Comparison of ENCODE assay signal across 10 cellular contexts in genomic region chr2:84947010-84947593, GRCh38. TPM values are rescaled to one million over a fixed set of nuclear protein-coding genes. Genes with fewer than 3 reads are reported as not detected.
DNase-seq lines count a peak whose midpoint lies in the region; ATAC-seq and TF ChIP-seq lines count a peak whose summit lies in the region.
"Had no signal": no experiment of that assay in that cellular context is flagged by ENCODE, and none has a peak within 500 bp of the region (broad histone marks: within the 10 kb centered on the region; RNA-seq: fewer than 3 reads in every experiment).

No MANE protein-coding gene starts in this region.

- peak overlapping the region; percentile 99 for H3K27ac Mint-ChIP-seq in activated CD4-positive, alpha-beta T cell treated with anti-CD3 and anti-CD28 coated beads for 36 hours
- peak overlapping the region; percentile 26 for H3K27ac Mint-ChIP-seq in central memory CD8-positive, alpha-beta T cell (ENCODE audit: low read depth)

- H3K9me2 ChIP-seq in PC-3 (replicated peaks; ENCODE audit: low read length), result no peaks in the 10 kb centered on the region

- H3K27ac ChIP-seq in PC-3 (ENCODE audit: low read length), result peak overlapping the region; percentile 100
- H3K27ac ChIP-seq in skin epidermis, result peak overlapping the region in 14 of 21 experiments; percentile 2 to 84 (median 75)
- H3K27ac ChIP-seq: thyroid gland had no signal

- H3K4me3 Mint-ChIP-seq in activated CD4-positive, alpha-beta T cell treated with anti-CD3 and anti-CD28 coated beads for 36 hours, result peak overlapping the region; percentile 67
- H3K4me3 Mint-ChIP-seq in central memory CD8-positive, alpha-beta T cell, result peak overlapping the region; percentile 52

- H3K4me3 ChIP-seq in PC-3 (ENCODE audit: low read length), result peak overlapping the region; percentile 47
- no peak overlapping the region for H3K4me3 ChIP-seq in skin epidermis
- H3K4me3 ChIP-seq: thyroid gland had no signal

- H3K9ac ChIP-seq in PC-3 (ENCODE audit: low read length), result peak overlapping the region; percentile 84

- peaks cover 46% of the 10 kb centered on the region for H3K4me1 Mint-ChIP-seq in activated CD4-positive, alpha-beta T cell treated with anti-CD3 and anti-CD28 coated beads for 36 hours
- peaks cover 28% of the 10 kb centered on the region for H3K4me1 Mint-ChIP-seq in central memory CD8-positive, alpha-beta T cell

- H3K27me3 ChIP-seq in PC-3 (ENCODE audit: low read length), result no peaks in the 10 kb centered on the region
- H3K27me3 ChIP-seq: thyroid gland had no signal

- H3K4me1 ChIP-seq in PC-3 (ENCODE audit: insufficient read depth, low read length), result peaks cover 29% of the 10 kb centered on the region
- H3K4me1 ChIP-seq: thyroid gland had no signal

- TF ChIP-seq CTCF in PC-3 (conservative IDR thresholded peaks at IDR 0.05; ENCODE audit: low read depth, low read length), result no peak

- CTCF ChIA-PET in activated CD4-positive, alpha-beta T cell treated with anti-CD3 and anti-CD28 coated beads for 36 hours (lab: Charles Lee), result interaction anchor here (0.6 to 5.1 kb wide), 14 partner anchors 8 to 90 kb away, joined by 3 to 54 read pairs (median 5); no protein-coding TSS in a partner anchor
- CTCF ChIA-PET in PC-3 (lab: Charles Lee), result interaction anchor here (0.7 to 1.9 kb wide), 5 partner anchors 9 to 68 kb away, joined by 3 to 16 read pairs (median 5); no protein-coding TSS in a partner anchor

- H2AFZ ChIP-seq in PC-3 (ENCODE audit: low read length), result no peak overlapping the region

- peak overlapping the region; percentile 72 for H3K4me2 ChIP-seq in PC-3 (ENCODE audit: low read length)

- no peaks in the 10 kb centered on the region for H3K9me3 Mint-ChIP-seq in activated CD4-positive, alpha-beta T cell treated with anti-CD3 and anti-CD28 coated beads for 36 hours (ENCODE audit: low read depth)
- H3K9me3 Mint-ChIP-seq in central memory CD8-positive, alpha-beta T cell, result no peaks in the 10 kb centered on the region

- H3K79me2 ChIP-seq in PC-3 (ENCODE audit: low read length), result peaks cover 7% of the 10 kb centered on the region

- POLR2A ChIA-PET in activated CD4-positive, alpha-beta T cell treated with anti-CD3 and anti-CD28 coated beads for 36 hours (lab: Charles Lee), result interaction anchor here (0.6 to 2.1 kb wide), 10 partner anchors 9 to 488 kb away, joined by 3 to 9 read pairs (median 4); partner anchors contain the start of genes RETSAT, SUCLG1 and TMSB10
- POLR2A ChIA-PET in PC-3 (lab: Charles Lee; ENCODE audit: unreplicated experiment), result interaction anchor here (0.6 to 2.1 kb wide), 8 partner anchors 11 to 159 kb away, joined by 3 to 45 read pairs (median 5); partner anchors contain the start of gene KCMF1

- ATAC-seq in activated CD4-positive, alpha-beta T cell treated with anti-CD3 and anti-CD28 coated beads for 36 hours, result no peak
- ATAC-seq in PC-3, result no peak
- ATAC-seq in central memory CD8-positive, alpha-beta T cell (replicated peaks; ENCODE audit: extremely low read depth, poor library complexity, severe bottlenecking), result no peak

- no peaks in the 10 kb centered on the region for H3K9me3 ChIP-seq in PC-3 (ENCODE audit: low read length)
- H3K9me3 ChIP-seq: thyroid gland had no signal

- H3K27me3 Mint-ChIP-seq in activated CD4-positive, alpha-beta T cell treated with anti-CD3 and anti-CD28 coated beads for 36 hours, result no peaks in the 10 kb centered on the region
- no peaks in the 10 kb centered on the region for H3K27me3 Mint-ChIP-seq in central memory CD8-positive, alpha-beta T cell

- H4K20me1 ChIP-seq in PC-3 (ENCODE audit: low read length), result no peaks in the 10 kb centered on the region

- peaks cover 4% of the 10 kb centered on the region for H3F3A ChIP-seq in PC-3 (ENCODE audit: low read length, unreplicated experiment)

- no TSS peak for BruUV-seq in PC-3 (replicated peaks; lab: Mats Ljungman, UMichigan)

- DNase-seq in activated CD4-positive, alpha-beta T cell treated with anti-CD3 and anti-CD28 coated beads for 36 hours, result no peak
- no peak for DNase-seq in activated CD4-positive, alpha-beta T cell treated with anti-CD3 and anti-CD28 coated beads, Interleukin-2, amount 50 U/mL, for 48 hours
- no peak for DNase-seq in PC-3
- DNase-seq in central memory CD8-positive, alpha-beta T cell (ENCODE audit: low spot score in 2 of 2), result no peak
- no peak for DNase-seq in DMS153 treated with DMSO at 0.1 percent for 48 hours (lab: John Stamatoyannopoulos, UW; ENCODE audit: unreplicated experiment)
- no peak for DNase-seq in iPS-NIHi11 (ENCODE audit: low spot score)
- DNase-seq in SKM-1 (lab: John Stamatoyannopoulos, UW; ENCODE audit: unreplicated experiment), result no peak
- DNase-seq: activated gamma-delta T cell, thyroid gland had no signal

- H3K36me3 Mint-ChIP-seq in activated CD4-positive, alpha-beta T cell treated with anti-CD3 and anti-CD28 coated beads for 36 hours (ENCODE audit: low read depth), result peaks cover 14% of the 10 kb centered on the region
- H3K36me3 Mint-ChIP-seq in central memory CD8-positive, alpha-beta T cell (ENCODE audit: insufficient read depth), result no peaks in the 10 kb centered on the region

- intact Hi-C loops in activated CD4-positive, alpha-beta T cell treated with anti-CD3 and anti-CD28 coated beads for 36 hours (cut with DNase I, micrococcal nuclease), result loop anchor here (2.0 to 5.0 kb wide), 2 partner anchors 42 to 345 kb away; partner anchors contain the start of gene TMSB10 (in 1 of the 2)
- intact Hi-C loops in PC-3 (cut with micrococcal nuclease), result no loop called here

- no peaks in the 10 kb centered on the region for H3K36me3 ChIP-seq in PC-3 (ENCODE audit: low read depth, low read length)
- H3K36me3 ChIP-seq: thyroid gland had no signal

RNA-seq across cellular contexts. Expression of gene KCMF1, which starts 23.9 kb away (rescaled TPM):
- total RNA-seq in activated CD4-positive, alpha-beta T cell treated with anti-CD3 and anti-CD28 coated beads for 36 hours, result 10 to 100 TPM; 78.1 to 98.5 TPM
- 62.1 and 73.6 TPM in 2 replicates for total RNA-seq in PC-3 (2014; rRNA removed)

RNA-seq across cellular contexts. Expression of gene TMSB10, which starts 41.6 kb away (rescaled TPM):
- 1,000 to 10,000 TPM; 2,345 to 2,742 TPM for total RNA-seq in activated CD4-positive, alpha-beta T cell treated with anti-CD3 and anti-CD28 coated beads for 36 hours
- total RNA-seq in PC-3 (2014; rRNA removed), result 4,758 and 5,246 TPM in 2 replicates
